In the genomic region with DNA sequence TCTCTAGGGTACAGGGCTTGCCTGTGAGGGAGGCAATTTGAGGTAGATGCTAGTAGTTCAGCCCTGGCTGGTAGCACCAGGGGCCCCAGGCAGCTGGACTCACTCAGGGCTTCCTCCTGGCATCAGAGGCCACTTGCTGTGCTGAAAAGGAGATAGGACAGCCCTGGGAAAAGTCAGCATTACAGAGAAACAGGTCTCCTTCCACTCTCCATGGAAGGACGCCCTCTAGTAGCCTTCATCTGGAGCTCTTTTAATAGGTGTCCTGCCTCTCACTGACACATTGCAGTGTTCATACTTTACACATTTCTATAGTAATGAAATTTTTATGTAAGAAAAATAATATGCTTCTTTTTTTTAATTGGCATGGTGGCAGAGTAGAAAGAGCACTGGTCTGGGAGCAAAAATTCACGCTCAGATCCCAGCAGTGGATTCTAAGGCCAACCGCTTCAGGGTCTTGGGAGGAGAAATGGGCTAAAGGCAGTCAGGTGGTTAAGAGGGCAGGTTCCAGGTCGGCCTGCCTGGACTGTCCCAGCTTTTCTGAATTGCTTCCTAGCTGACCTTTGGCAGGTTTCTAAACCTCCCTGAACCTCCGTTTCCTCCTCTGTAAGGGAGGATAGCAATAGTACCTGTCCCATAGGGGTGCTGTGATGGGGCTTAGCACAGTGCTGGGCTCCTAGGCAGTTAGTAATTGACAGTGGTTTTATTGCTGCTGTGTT, we compare ENCODE assay signal across 2 cellular contexts.
TF ChIP-seq lines count a peak whose summit lies in the region.

No MANE protein-coding gene starts in this region.

TF ChIP-seq in GM23338, 12 proteins besides CTCF, POLR2A, EP300 and RAD21 (continues in another document):
- no peak for TF ChIP-seq CREB1 (CRISPR knock-in tag; IDR thresholded peaks at IDR 0.05; ENCODE audit: low read depth)
- TF ChIP-seq JUNB (IDR thresholded peaks at IDR 0.05; ENCODE audit: unreplicated experiment), result no peak
- no peak for TF ChIP-seq ETS1 (IDR thresholded peaks at IDR 0.05)
- TF ChIP-seq ZNF114 (CRISPR knock-in tag; IDR thresholded peaks at IDR 0.05), result no peak
- TF ChIP-seq, protein P1, sequence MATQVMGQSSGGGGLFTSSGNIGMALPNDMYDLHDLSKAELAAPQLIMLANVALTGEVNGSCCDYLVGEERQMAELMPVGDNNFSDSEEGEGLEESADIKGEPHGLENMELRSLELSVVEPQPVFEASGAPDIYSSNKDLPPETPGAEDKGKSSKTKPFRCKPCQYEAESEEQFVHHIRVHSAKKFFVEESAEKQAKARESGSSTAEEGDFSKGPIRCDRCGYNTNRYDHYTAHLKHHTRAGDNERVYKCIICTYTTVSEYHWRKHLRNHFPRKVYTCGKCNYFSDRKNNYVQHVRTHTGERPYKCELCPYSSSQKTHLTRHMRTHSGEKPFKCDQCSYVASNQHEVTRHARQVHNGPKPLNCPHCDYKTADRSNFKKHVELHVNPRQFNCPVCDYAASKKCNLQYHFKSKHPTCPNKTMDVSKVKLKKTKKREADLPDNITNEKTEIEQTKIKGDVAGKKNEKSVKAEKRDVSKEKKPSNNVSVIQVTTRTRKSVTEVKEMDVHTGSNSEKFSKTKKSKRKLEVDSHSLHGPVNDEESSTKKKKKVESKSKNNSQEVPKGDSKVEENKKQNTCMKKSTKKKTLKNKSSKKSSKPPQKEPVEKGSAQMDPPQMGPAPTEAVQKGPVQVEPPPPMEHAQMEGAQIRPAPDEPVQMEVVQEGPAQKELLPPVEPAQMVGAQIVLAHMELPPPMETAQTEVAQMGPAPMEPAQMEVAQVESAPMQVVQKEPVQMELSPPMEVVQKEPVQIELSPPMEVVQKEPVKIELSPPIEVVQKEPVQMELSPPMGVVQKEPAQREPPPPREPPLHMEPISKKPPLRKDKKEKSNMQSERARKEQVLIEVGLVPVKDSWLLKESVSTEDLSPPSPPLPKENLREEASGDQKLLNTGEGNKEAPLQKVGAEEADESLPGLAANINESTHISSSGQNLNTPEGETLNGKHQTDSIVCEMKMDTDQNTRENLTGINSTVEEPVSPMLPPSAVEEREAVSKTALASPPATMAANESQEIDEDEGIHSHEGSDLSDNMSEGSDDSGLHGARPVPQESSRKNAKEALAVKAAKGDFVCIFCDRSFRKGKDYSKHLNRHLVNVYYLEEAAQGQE (IDR thresholded peaks at IDR 0.05; ENCODE audit: unreplicated experiment), result no peak
- no peak for TF ChIP-seq EZH2 (IDR thresholded peaks at IDR 0.05; ENCODE audit: low read depth, unreplicated experiment)
- no peak for TF ChIP-seq EZH2phosphoT487 (IDR thresholded peaks at IDR 0.05; ENCODE audit: unreplicated experiment)
- no peak for TF ChIP-seq STAT1 (IDR thresholded peaks at IDR 0.05; ENCODE audit: unreplicated experiment)

TF ChIP-seq in K562, 482 proteins besides CTCF, POLR2A, EP300 and RAD21:
- TF ChIP-seq ZNF174 (CRISPR knock-in tag; IDR thresholded peaks at IDR 0.05) (no peak), NCOA4 (IDR thresholded peaks at IDR 0.05; ENCODE audit: partially characterized antibody) (no peak), GTF2B (IDR thresholded peaks at IDR 0.05; ENCODE audit: extremely low read depth, insufficient read length) (no peak), RNF2 (IDR thresholded peaks at IDR 0.05) (no peak), YBX1 (IDR thresholded peaks at IDR 0.05) (no peak), ZNF134 (CRISPR knock-in tag; conservative IDR thresholded peaks at IDR 0.05) (no peak), ZNF764 (CRISPR knock-in tag; IDR thresholded peaks at IDR 0.05; ENCODE audit: low read depth) (no peak), ZNF184 (CRISPR knock-in tag; IDR thresholded peaks at IDR 0.05) (no peak), NR2C2 (CRISPR knock-in tag; IDR thresholded peaks at IDR 0.05) (no peak), NR2C2 (tag; IDR thresholded peaks at IDR 0.05) (no peak), HEY1 (CRISPR knock-in tag; IDR thresholded peaks at IDR 0.05; ENCODE audit: borderline replicate concordance) (no peak), MYNN (IDR thresholded peaks at IDR 0.05) (no peak), MYNN (CRISPR knock-in tag; IDR thresholded peaks at IDR 0.05) (no peak), STAT5B (CRISPR knock-in tag; IDR thresholded peaks at IDR 0.05) (no peak), MXI1 (IDR thresholded peaks at IDR 0.05; ENCODE audit: low read depth, low read length) (no peak), E4F1 (CRISPR knock-in tag; IDR thresholded peaks at IDR 0.05; ENCODE audit: borderline replicate concordance) (no peak), JUNB (CRISPR knock-in tag; conservative IDR thresholded peaks at IDR 0.05) (no peak)
- TF ChIP-seq, protein P2, sequence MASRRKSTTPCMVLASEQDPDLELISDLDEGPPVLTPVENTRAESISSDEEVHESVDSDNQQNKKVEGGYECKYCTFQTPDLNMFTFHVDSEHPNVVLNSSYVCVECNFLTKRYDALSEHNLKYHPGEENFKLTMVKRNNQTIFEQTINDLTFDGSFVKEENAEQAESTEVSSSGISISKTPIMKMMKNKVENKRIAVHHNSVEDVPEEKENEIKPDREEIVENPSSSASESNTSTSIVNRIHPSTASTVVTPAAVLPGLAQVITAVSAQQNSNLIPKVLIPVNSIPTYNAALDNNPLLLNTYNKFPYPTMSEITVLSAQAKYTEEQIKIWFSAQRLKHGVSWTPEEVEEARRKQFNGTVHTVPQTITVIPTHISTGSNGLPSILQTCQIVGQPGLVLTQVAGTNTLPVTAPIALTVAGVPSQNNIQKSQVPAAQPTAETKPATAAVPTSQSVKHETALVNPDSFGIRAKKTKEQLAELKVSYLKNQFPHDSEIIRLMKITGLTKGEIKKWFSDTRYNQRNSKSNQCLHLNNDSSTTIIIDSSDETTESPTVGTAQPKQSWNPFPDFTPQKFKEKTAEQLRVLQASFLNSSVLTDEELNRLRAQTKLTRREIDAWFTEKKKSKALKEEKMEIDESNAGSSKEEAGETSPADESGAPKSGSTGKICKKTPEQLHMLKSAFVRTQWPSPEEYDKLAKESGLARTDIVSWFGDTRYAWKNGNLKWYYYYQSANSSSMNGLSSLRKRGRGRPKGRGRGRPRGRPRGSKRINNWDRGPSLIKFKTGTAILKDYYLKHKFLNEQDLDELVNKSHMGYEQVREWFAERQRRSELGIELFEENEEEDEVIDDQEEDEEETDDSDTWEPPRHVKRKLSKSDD (conservative IDR thresholded peaks at IDR 0.05; ENCODE audit: low read length), result no peak
- TF ChIP-seq, protein P3, sequence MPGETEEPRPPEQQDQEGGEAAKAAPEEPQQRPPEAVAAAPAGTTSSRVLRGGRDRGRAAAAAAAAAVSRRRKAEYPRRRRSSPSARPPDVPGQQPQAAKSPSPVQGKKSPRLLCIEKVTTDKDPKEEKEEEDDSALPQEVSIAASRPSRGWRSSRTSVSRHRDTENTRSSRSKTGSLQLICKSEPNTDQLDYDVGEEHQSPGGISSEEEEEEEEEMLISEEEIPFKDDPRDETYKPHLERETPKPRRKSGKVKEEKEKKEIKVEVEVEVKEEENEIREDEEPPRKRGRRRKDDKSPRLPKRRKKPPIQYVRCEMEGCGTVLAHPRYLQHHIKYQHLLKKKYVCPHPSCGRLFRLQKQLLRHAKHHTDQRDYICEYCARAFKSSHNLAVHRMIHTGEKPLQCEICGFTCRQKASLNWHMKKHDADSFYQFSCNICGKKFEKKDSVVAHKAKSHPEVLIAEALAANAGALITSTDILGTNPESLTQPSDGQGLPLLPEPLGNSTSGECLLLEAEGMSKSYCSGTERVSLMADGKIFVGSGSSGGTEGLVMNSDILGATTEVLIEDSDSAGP (CRISPR knock-in tag; IDR thresholded peaks at IDR 0.05), result no peak
- TF ChIP-seq, protein P4, sequence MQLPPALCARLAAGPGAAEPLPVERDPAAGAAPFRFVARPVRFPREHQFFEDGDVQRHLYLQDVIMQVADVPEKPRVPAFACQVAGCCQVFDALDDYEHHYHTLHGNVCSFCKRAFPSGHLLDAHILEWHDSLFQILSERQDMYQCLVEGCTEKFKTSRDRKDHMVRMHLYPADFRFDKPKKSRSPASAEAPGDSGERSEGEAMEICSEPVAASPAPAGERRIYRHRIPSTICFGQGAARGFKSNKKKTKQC (CRISPR knock-in tag; IDR thresholded peaks at IDR 0.05), result no peak
